Comparison of ENCODE assay signal across 8 cellular contexts in genomic region chr1:244971524-244972216, GRCh38.
DNase-seq lines count a peak whose midpoint lies in the region; FAIRE-seq and TF ChIP-seq lines count a peak whose summit lies in the region.

No MANE protein-coding gene starts in this region.

- peak overlapping the region; percentile 98 for H2BK5ac ChIP-seq in H1 (ENCODE audit: low read depth, low read length)

- H2BK120ac ChIP-seq in H1 (replicated peaks; ENCODE audit: low read depth, low read length), result peak overlapping the region; percentile 94

- peaks cover 3 to 9% (median 7%) of the 10 kb centered on the region in 4 experiments; a peak in 6 of 7 replicates for H3K4me1 ChIP-seq in H1 (replicated peaks in 1 of 4; ENCODE audit: control insufficient read depth in 3 of 4, insufficient read depth in 4 of 4, low read length in 3 of 4)

- H4K20me1 ChIP-seq in H1 (replicated peaks in 1 of 2; ENCODE audit: control insufficient read depth in 1 of 2, insufficient read depth in 2 of 2, low read length in 2 of 2), result no peaks in the 10 kb centered on the region
- no peaks in the 10 kb centered on the region for H4K20me1 ChIP-seq in neural cell (ENCODE audit: insufficient read depth)

- H3K23ac ChIP-seq in H1 (ENCODE audit: insufficient read length), result no peak overlapping the region

- FAIRE-seq in H1 (lab: Jason Lieb, UNC), result no peak

- H4K8ac ChIP-seq in H1 (ENCODE audit: extremely low read depth, insufficient read depth, low read length), result no peak overlapping the region

- no peak for TF ChIP-seq POLR2A in H1 (IDR thresholded peaks at IDR 0.05; ENCODE audit: control extremely low read depth in 1 of 2, low read depth in 2 of 2, low read length in 2 of 2)

- no peak overlapping the region for H2AK5ac ChIP-seq in H1 (ENCODE audit: low read depth, low read length)

- no peak overlapping the region for H3K4ac ChIP-seq in H1 (replicated peaks; ENCODE audit: insufficient read length, low read depth, low read length)

- DNase-seq in activated CD4-positive, alpha-beta T cell treated with anti-CD3 and anti-CD28 coated beads for 4 hours, result peak; percentile 7 to 14
- no peak for DNase-seq in activated CD4-positive, alpha-beta T cell treated with anti-CD3 and anti-CD28 coated beads for 1 hour
- DNase-seq in RWPE1 (ENCODE audit: low spot score) (no peak), H1 (ENCODE audit: low read depth in 1 of 2, low spot score in 2 of 2) (no peak), SW 1271 (lab: John Stamatoyannopoulos, UW) (no peak), GM19240 (ENCODE audit: insufficient read length, low spot score) (no peak)
- no peak for DNase-seq in stimulated activated CD4-positive, alpha-beta T cell treated with anti-CD3 and anti-CD28 coated beads, Interleukin-2, amount 100 ng/mL, for 24 hours

- no peaks in the 10 kb centered on the region; a peak in 1 of 8 replicates for H3K36me3 ChIP-seq in H1 (ENCODE audit: control insufficient read depth in 2 of 4, insufficient read depth in 4 of 4, low read length in 3 of 4)
- no peaks in the 10 kb centered on the region for H3K36me3 ChIP-seq in neural cell (ENCODE audit: insufficient read depth, low read length)

- CTCF ChIA-PET in RWPE1 (lab: Yijun Ruan, JAX), result interaction anchor here (0.7 to 5.5 kb wide), 3 partner anchors 71 to 108 kb away, joined by 3 to 20 read pairs (median 6); no protein-coding TSS in a partner anchor
- CTCF ChIA-PET in H1 (lab: Charles Lee; ENCODE audit: partially characterized antibody), result no interaction called here

- no peaks in the 10 kb centered on the region for H3F3A ChIP-seq in neural cell (ENCODE audit: insufficient read depth, low read length, poor library complexity, severe bottlenecking)

- no peaks in the 10 kb centered on the region for H3K27me3 ChIP-seq in H1 (replicated peaks in 1 of 4; ENCODE audit: control insufficient read depth in 3 of 4, extremely low read depth in 1 of 4, insufficient read depth in 3 of 4, low read length in 3 of 4)
- no peaks in the 10 kb centered on the region for H3K27me3 ChIP-seq in neural cell (ENCODE audit: insufficient read depth, low read depth, low read length)

- H3K79me1 ChIP-seq in H1 (ENCODE audit: low read depth, low read length), result no peaks in the 10 kb centered on the region

- H4K91ac ChIP-seq in H1 (replicated peaks; ENCODE audit: insufficient read length, low read length), result no peak overlapping the region

- H2AFZ ChIP-seq in H1 (ENCODE audit: low read length), result no peak overlapping the region
- peak overlapping the region; percentile 78 for H2AFZ ChIP-seq in neural cell (ENCODE audit: low read depth, low read length)

- no peak overlapping the region for H3K18ac ChIP-seq in H1 (ENCODE audit: extremely low read depth, low read length)

- H3K79me2 ChIP-seq in H1 (ENCODE audit: control insufficient read depth in 1 of 2, insufficient read depth in 2 of 2, low read length in 2 of 2), result peaks cover 0 to 18% of the 10 kb centered on the region in 2 experiments; a peak in 2 of 4 replicates
- peaks cover 21% of the 10 kb centered on the region for H3K79me2 ChIP-seq in neural cell (replicated peaks; ENCODE audit: insufficient read depth, low read length)

- H3K9me3 ChIP-seq in H1 (ENCODE audit: insufficient read depth in 2 of 2, low read depth in 1 of 2, low read length in 1 of 2) (no peaks in the 10 kb centered on the region), neural cell (ENCODE audit: low read length) (no peaks in the 10 kb centered on the region)

- no peak for TF ChIP-seq CTCF in RWPE1 (conservative IDR thresholded peaks at IDR 0.05; ENCODE audit: low read depth)
- no peak for TF ChIP-seq CTCF in H1 (IDR thresholded peaks at IDR 0.05; ENCODE audit: control extremely low read depth in 1 of 3, insufficient read depth in 1 of 3, low read depth in 1 of 3, low read length in 3 of 3)
- TF ChIP-seq CTCF in neural cell (IDR thresholded peaks at IDR 0.05; ENCODE audit: poor library complexity, severe bottlenecking), result no peak

- peak overlapping the region; percentile 97 for H4K5ac ChIP-seq in H1 (ENCODE audit: insufficient read length, low read depth, low read length)

- peaks cover 7% of the 10 kb centered on the region for H3K23me2 ChIP-seq in H1 (ENCODE audit: low read depth, low read length)

- POLR2A ChIA-PET in RWPE1 (lab: Yijun Ruan, JAX; ENCODE audit: low non-redundant PET) (no interaction called here), H1 (lab: Charles Lee; ENCODE audit: partially characterized antibody) (interaction anchor here (0.7 to 7.1 kb wide), 13 partner anchors 8 to 137 kb away, joined by 3 to 139 read pairs (median 5); partner anchors contain the start of genes COX20 and HNRNPU)

- peak overlapping the region; percentile 56; the same call in 1 of the 2 replicates for H2BK12ac ChIP-seq in H1 (ENCODE audit: low read depth, low read length)

- no peak overlapping the region for H2BK15ac ChIP-seq in H1 (ENCODE audit: low read length)

- H3K56ac ChIP-seq in H1 (replicated peaks; ENCODE audit: insufficient read length, low read depth, low read length), result peak overlapping the region; percentile 74

- H3K4me3 ChIP-seq in H1 (ENCODE audit: extremely low read depth in 1 of 4, insufficient read depth in 2 of 4, low read depth in 3 of 4, low read length in 4 of 4), result peak overlapping the region; percentile 65 to 88 (median 76)
- peak overlapping the region; percentile 85 for H3K4me3 ChIP-seq in neural cell (ENCODE audit: low read length)

- no peak overlapping the region for H3K14ac ChIP-seq in H1 (ENCODE audit: insufficient read length)

- TF ChIP-seq RAD21 in H1 (IDR thresholded peaks at IDR 0.05 in 1 of 2, conservative IDR thresholded peaks at IDR 0.05 in 1 of 2; ENCODE audit: low read depth in 2 of 2, low read length in 2 of 2) (no peak), neural cell (conservative IDR thresholded peaks at IDR 0.05) (no peak)

- H3K9me2 ChIP-seq in neural cell (ENCODE audit: insufficient read depth, low read length), result no peaks in the 10 kb centered on the region

- H3K27ac ChIP-seq in RWPE1, result peak overlapping the region; percentile 100
- H3K27ac ChIP-seq in H1 (ENCODE audit: low read depth, low read length), result peak overlapping the region; percentile 99
- H3K27ac ChIP-seq in neural cell (ENCODE audit: low read length), result peak overlapping the region; percentile 100

- no peak overlapping the region for H2BK20ac ChIP-seq in H1 (ENCODE audit: low read length)

- TF ChIP-seq EP300 in H1 (IDR thresholded peaks at IDR 0.05; ENCODE audit: borderline replicate concordance in 1 of 2, low read depth in 2 of 2, low read length in 2 of 2) (no peak), neural cell (conservative IDR thresholded peaks at IDR 0.05; ENCODE audit: poor library complexity, severe bottlenecking) (no peak)

- peak overlapping the region; percentile 73 to 80 for H3K4me2 ChIP-seq in H1 (ENCODE audit: insufficient read depth in 1 of 2, low read depth in 2 of 2, low read length in 2 of 2)
- peak overlapping the region; percentile 92 for H3K4me2 ChIP-seq in neural cell (ENCODE audit: low read length)

- H3K9ac ChIP-seq in H1 (replicated peaks in 1 of 4; ENCODE audit: extremely low read depth in 1 of 4, low read depth in 3 of 4, low read length in 3 of 4) (peak overlapping the region; percentile 96 to 99 (median 97)), neural cell (ENCODE audit: low read length) (peak overlapping the region; percentile 99)

- 32% methylated on average over 11 of the region's 11 CpGs; no CpG with 5 or more reads in 1 of the 2 experiments for WGBS in H1 (ENCODE audit: extremely low coverage in 1 of 2, insufficient coverage in 1 of 2, insufficient read length in 1 of 2, insufficient replicate concordance in 2 of 2, low coverage in 1 of 2, low lambda C conversion rate in 2 of 2, missing lambda C conversion rate in 1 of 2), 2 experiments

TF ChIP-seq in H1, 55 proteins besides CTCF, POLR2A, EP300 and RAD21:
- TF ChIP-seq HDAC2 (IDR thresholded peaks at IDR 0.05; ENCODE audit: borderline replicate concordance in 1 of 2, low read depth in 2 of 2, low read length in 2 of 2) (no peak), TEAD4 (IDR thresholded peaks at IDR 0.05; ENCODE audit: low read depth, low read length) (no peak), SIRT6 (IDR thresholded peaks at IDR 0.05; ENCODE audit: low read length) (no peak), TBP (IDR thresholded peaks at IDR 0.05; ENCODE audit: low read depth, low read length) (no peak), SAP30 (IDR thresholded peaks at IDR 0.05; ENCODE audit: insufficient read depth, insufficient replicate concordance, low read length) (no peak), SIX5 (IDR thresholded peaks at IDR 0.05; ENCODE audit: low read depth, low read length) (no peak)

TF ChIP-seq in neural cell, 6 proteins besides CTCF, POLR2A, EP300 and RAD21:
- TF ChIP-seq POLR2AphosphoS5 (IDR thresholded peaks at IDR 0.05) (no peak), SMC3 (conservative IDR thresholded peaks at IDR 0.05; ENCODE audit: poor library complexity) (no peak), REST (IDR thresholded peaks at IDR 0.05; ENCODE audit: borderline replicate concordance) (no peak), TAF1 (IDR thresholded peaks at IDR 0.05; ENCODE audit: low read depth) (no peak), EZH2 (IDR thresholded peaks at IDR 0.05; ENCODE audit: borderline replicate concordance, insufficient read depth, low read length, poor library complexity, severe bottlenecking) (no peak), MXI1 (conservative IDR thresholded peaks at IDR 0.05; ENCODE audit: poor library complexity, severe bottlenecking) (no peak)

Comparison
In these comparisons a context has a peak if more than half of its experiments do, and no peak if none do; other contexts are left out.
1. DNase-seq: peak in activated CD4-positive, alpha-beta T cell treated with anti-CD3 and anti-CD28 coated beads for 4 hours (2 of 2); none in activated CD4-positive, alpha-beta T cell treated with anti-CD3 and anti-CD28 coated beads for 1 hour (single experiment), RWPE1 (single experiment), H1 (0 of 2), SW 1271 (0 of 2), GM19240 (single experiment) and stimulated activated CD4-positive, alpha-beta T cell treated with anti-CD3 and anti-CD28 coated beads, Interleukin-2, amount 100 ng/mL, for 24 hours (0 of 2).
2. Peak in every context shown above with its lines, with median percentiles within 50 percentile points of each other: H3K27ac ChIP-seq.